1 cellular context compared by ENCODE assay signal in the genomic region with DNA sequence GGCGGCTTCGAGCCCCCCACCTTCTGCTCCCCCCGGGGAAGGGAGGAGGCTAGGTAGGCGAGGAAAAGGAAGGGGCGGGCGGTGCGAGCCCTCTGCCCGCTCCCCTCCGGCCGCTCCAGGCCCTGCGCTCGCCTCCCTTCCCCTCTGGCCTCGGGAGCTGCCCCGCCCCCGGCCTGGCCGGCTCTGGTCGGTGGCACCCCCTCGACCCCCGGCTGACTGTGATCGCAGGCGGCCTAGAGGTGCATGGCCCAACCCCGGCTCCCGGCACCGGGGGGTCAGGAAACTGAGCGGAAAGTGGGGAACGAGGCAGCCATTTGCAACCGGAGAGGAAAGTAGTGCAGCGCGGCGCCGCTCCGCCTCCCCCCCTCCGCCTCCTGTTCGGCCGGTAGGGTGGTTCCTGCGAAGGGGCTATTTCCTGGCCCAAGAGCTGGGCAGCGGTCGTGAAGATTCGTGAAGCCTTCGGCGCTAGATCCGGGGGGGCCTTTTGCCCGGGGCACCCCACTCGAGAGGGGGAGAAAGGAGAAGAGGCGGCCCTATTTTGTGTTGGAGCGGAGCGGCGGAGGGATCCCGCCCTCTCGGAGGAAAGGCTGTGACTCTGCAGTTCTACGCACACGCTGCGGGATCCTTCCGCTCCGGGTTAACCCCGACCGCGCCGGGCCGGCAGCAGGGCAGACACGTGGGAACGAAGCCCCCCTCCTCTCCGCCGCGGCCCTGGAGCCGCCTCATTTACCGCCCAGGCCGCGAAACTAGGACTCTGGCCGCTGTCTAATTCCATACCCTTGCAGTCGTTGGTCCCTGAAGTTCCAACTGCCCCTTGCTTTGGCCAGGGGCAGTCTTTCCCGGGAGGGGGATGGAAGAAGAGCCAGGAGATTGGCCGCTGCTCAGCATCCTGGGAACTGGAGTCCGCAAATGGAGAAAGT.
TF ChIP-seq lines count a peak whose summit lies in the region.

Gene KMT2D (minus strand): TSS at position 558 of the 920 bp plus-strand sequence. CDS start 5,470 bp downstream, outside the sequence.

TF ChIP-seq in endothelial cell of umbilical vein, 7 proteins besides CTCF, POLR2A, EP300 and RAD21:
- no peak for TF ChIP-seq FOS (IDR thresholded peaks at IDR 0.05; ENCODE audit: borderline replicate concordance, insufficient read depth, low read length)
- TF ChIP-seq EZH2 (IDR thresholded peaks at IDR 0.05; ENCODE audit: borderline replicate concordance, low read depth, low read length, severe bottlenecking) = no peak
- peak; percentile 74 for TF ChIP-seq POLR2AphosphoS5 (IDR thresholded peaks at IDR 0.05; ENCODE audit: insufficient read depth, low read depth, low read length)
- no peak for TF ChIP-seq JUN (IDR thresholded peaks at IDR 0.05; ENCODE audit: borderline replicate concordance, insufficient read depth, insufficient read length, low read depth)
- peak; percentile 84 for TF ChIP-seq MAX (IDR thresholded peaks at IDR 0.05; ENCODE audit: insufficient read depth, insufficient read length)
- TF ChIP-seq MYC (IDR thresholded peaks at IDR 0.05; ENCODE audit: low read depth, low read length) = peak; percentile 100
